8 cellular contexts compared by ENCODE assay signal in genomic region chr15:28096411-28096719, GRCh38. TPM values are rescaled to one million over a fixed set of nuclear protein-coding genes. Genes with fewer than 3 reads are reported as not detected.
DNase-seq lines count a peak whose midpoint lies in the region; ATAC-seq and TF ChIP-seq lines count a peak whose summit lies in the region.

No MANE protein-coding gene starts in this region.

- intact Hi-C loops in CD4-positive, alpha-beta memory T cell (cut with micrococcal nuclease): no loop called here

- H3K27me3 ChIP-seq in CD4-positive, alpha-beta memory T cell (ENCODE audit: insufficient read depth, low read length): peaks cover 38% of the 10 kb centered on the region
- peaks cover 80% of the 10 kb centered on the region for H3K27me3 ChIP-seq in foreskin keratinocyte
- H3K27me3 ChIP-seq in WERI-Rb-1 (ENCODE audit: insufficient read depth, low read depth, severe bottlenecking): no peaks in the 10 kb centered on the region

- peak overlapping the region; percentile 85 to 92 (median 89) for H3K4me3 Mint-ChIP-seq in CD4-positive, alpha-beta memory T cell
- H3K4me3 Mint-ChIP-seq in chondrocyte (ENCODE audit: unreplicated experiment) (peak overlapping the region; percentile 88), nephron progenitor cell (peak overlapping the region; percentile 88)

- peak overlapping the region; percentile 5 to 63 for H3K4me3 ChIP-seq in CD4-positive, alpha-beta memory T cell (ENCODE audit: low read length in 2 of 2)
- no peak overlapping the region for H3K4me3 ChIP-seq in WERI-Rb-1 (ENCODE audit: low read depth, low read length)

- peaks cover 0 to 13% (median 10%) of the 10 kb centered on the region in 8 donors for H3K9me3 Mint-ChIP-seq in CD4-positive, alpha-beta memory T cell
- H3K9me3 Mint-ChIP-seq in chondrocyte (ENCODE audit: low read depth) (peaks cover 2% of the 10 kb centered on the region), nephron progenitor cell (peaks cover 24% of the 10 kb centered on the region)

- POLR2A ChIA-PET in CD4-positive, alpha-beta memory T cell (lab: Charles Lee; ENCODE audit: partially characterized antibody): interaction anchor here (1.4 to 6.4 kb wide), 4 partner anchors 11 to 40 kb away, joined by 3 to 76 read pairs (median 16); no protein-coding TSS in a partner anchor

- peaks cover 48 to 61% of the 10 kb centered on the region in 2 donors for H3K27me3 Mint-ChIP-seq in CD4-positive, alpha-beta memory T cell
- H3K27me3 Mint-ChIP-seq in chondrocyte (ENCODE audit: low read depth) (no peaks in the 10 kb centered on the region), nephron progenitor cell (ENCODE audit: low read depth, poor library complexity) (peaks cover 95% of the 10 kb centered on the region)

- no peak for DNase-seq in CD4-positive, alpha-beta memory T cell
- DNase-seq in chondrocyte (ENCODE audit: low spot score): no peak
- no peak for DNase-seq in nephron progenitor cell
- DNase-seq in activated CD4-positive, CD25-positive, alpha-beta regulatory T cell treated with anti-CD3 and anti-CD28 coated beads, Interleukin-2, amount 50 U/mL, for 72 hours: no peak
- DNase-seq in foreskin keratinocyte: no peak
- DNase-seq in WERI-Rb-1: no peak

- CTCF ChIA-PET in CD4-positive, alpha-beta memory T cell (lab: Charles Lee; ENCODE audit: partially characterized antibody): interaction anchor here (1.6 to 7.3 kb wide), 3 partner anchors 12 to 33 kb away, joined by 3 to 68 read pairs (median 41); no protein-coding TSS in a partner anchor

- H3K27ac ChIP-seq in CD4-positive, alpha-beta memory T cell (ENCODE audit: low read depth, low read length): no peak overlapping the region
- no peak overlapping the region for H3K27ac ChIP-seq in foreskin keratinocyte
- H3K27ac ChIP-seq in WERI-Rb-1: no peak overlapping the region

- peaks cover 0 to 4% of the 10 kb centered on the region in 2 donors for H3K36me3 Mint-ChIP-seq in CD4-positive, alpha-beta memory T cell
- H3K36me3 Mint-ChIP-seq in chondrocyte (ENCODE audit: low read depth) (no peaks in the 10 kb centered on the region), nephron progenitor cell (ENCODE audit: low read depth) (no peaks in the 10 kb centered on the region)

- TF ChIP-seq CTCF in chondrocyte (IDR thresholded peaks at IDR 0.05) (no peak), nephron progenitor cell (IDR thresholded peaks at IDR 0.05) (no peak), foreskin keratinocyte (conservative IDR thresholded peaks at IDR 0.05) (no peak), WERI-Rb-1 (IDR thresholded peaks at IDR 0.05; ENCODE audit: low read depth, low read length) (no peak)

- peaks cover 41% of the 10 kb centered on the region for H3K4me1 ChIP-seq in CD4-positive, alpha-beta memory T cell (ENCODE audit: insufficient read depth, low read length)
- H3K4me1 ChIP-seq in foreskin keratinocyte: no peaks in the 10 kb centered on the region

- ATAC-seq in HG02884 (IDR thresholded peaks at IDR 0.05; ENCODE audit: unreplicated experiment): peak; percentile 3
- no peak for ATAC-seq in GM19467 (IDR thresholded peaks at IDR 0.05; ENCODE audit: unreplicated experiment)
- no peak for ATAC-seq in foreskin keratinocyte

- H3K36me3 ChIP-seq in CD4-positive, alpha-beta memory T cell (ENCODE audit: insufficient read depth, low read length): no peaks in the 10 kb centered on the region
- no peaks in the 10 kb centered on the region for H3K36me3 ChIP-seq in WERI-Rb-1

- peaks cover 15 to 53% (median 39%) of the 10 kb centered on the region in 4 donors for H3K4me1 Mint-ChIP-seq in CD4-positive, alpha-beta memory T cell
- H3K4me1 Mint-ChIP-seq in chondrocyte (ENCODE audit: low read depth) (peaks cover 35% of the 10 kb centered on the region), nephron progenitor cell (peaks cover 46% of the 10 kb centered on the region)

- H3K27ac Mint-ChIP-seq in CD4-positive, alpha-beta memory T cell: peak overlapping the region in 2 of 7 donors; percentile 43 to 87
- H3K27ac Mint-ChIP-seq in chondrocyte (ENCODE audit: unreplicated experiment) (peak overlapping the region; percentile 92), nephron progenitor cell (no peak overlapping the region)

- no peaks in the 10 kb centered on the region for H3K9me3 ChIP-seq in CD4-positive, alpha-beta memory T cell (ENCODE audit: control insufficient read depth in 1 of 2, low read length in 2 of 2)
- peaks cover 3% of the 10 kb centered on the region for H3K9me3 ChIP-seq in WERI-Rb-1 (ENCODE audit: severe bottlenecking)

RNA-seq across cellular contexts. Expression of gene OCA2, which starts 2.8 kb away (rescaled TPM):
- total RNA-seq in CD4-positive, alpha-beta memory T cell: not detected
- polyA plus RNA-seq in CD4-positive, alpha-beta memory T cell: not detected
- 0.75 to 3.3 TPM (median 0.82 TPM) in 3 replicates for total RNA-seq in chondrocyte
- 0.03 and 0.04 TPM in 2 replicates for total RNA-seq in foreskin keratinocyte
- 0.03 TPM in 1 of 2 replicates, not detected in the other for polyA plus RNA-seq in foreskin keratinocyte
